ENCODE assay signal across 1 cellular context in the genomic region with DNA sequence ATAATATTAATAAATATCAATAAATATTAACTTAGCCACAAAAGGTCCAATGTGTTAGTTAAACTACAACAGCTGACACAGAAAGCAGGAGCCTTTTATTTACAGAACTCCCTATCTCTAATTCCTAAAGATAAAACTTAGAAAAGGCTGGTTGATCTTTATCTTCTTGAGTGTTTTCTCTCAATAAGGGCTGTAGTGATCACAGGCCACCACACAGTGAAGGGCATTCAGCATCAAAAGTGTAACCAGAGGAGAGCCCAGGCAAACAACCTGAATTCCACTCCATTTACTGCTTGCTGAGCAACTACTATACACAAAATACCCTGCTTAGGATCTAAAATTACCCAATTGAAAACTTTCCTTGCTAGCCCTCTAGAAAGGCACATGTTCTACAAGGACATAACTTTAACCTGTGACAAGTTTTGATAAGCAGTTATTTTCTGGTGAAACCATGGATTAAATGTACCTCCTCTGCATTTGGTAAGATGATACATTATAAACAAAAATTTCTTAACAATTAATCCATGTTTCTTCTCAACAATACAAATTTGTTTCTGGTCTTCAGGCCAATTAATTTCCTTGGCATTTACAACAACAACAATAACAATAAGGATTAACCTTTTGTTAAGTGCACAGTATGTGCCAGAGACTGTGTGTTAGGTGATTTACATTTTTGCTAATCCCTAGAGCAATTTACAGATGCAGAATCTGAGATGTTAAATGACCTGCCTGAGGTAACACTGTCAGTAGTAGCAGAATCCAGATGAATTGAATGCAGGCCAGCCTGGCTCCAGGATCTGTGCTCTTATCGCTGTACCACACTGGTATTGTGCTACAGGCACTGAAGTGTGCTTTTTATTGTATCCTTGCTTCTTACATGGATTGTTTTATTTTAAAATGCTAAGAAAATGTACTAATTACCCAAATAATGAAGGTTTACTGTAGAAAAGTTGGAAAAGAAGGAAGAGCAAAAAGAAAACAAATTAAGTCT.
TF ChIP-seq lines count a peak whose summit lies in the region.

No MANE protein-coding gene starts in this region.

TF ChIP-seq in HepG2, 621 proteins besides CTCF, POLR2A, EP300 and RAD21:
- TF ChIP-seq FOXA1 (IDR thresholded peaks at IDR 0.05) (no peak), FOXA1 (CRISPR knock-in tag; IDR thresholded peaks at IDR 0.05) (peak; percentile 25; the same call in 1 of the 2 replicates), SMARCE1 (IDR thresholded peaks at IDR 0.05; ENCODE audit: borderline replicate concordance) (no peak), ISL2 (CRISPR knock-in tag; IDR thresholded peaks at IDR 0.05) (peak; percentile 26; the same call in 1 of the 2 replicates), BCL6 (CRISPR knock-in tag; IDR thresholded peaks at IDR 0.05) (0 out of 2 replicates have a peak, but pooled peaks have one; percentile 13), HNRNPK (IDR thresholded peaks at IDR 0.05; ENCODE audit: low read depth, low read length, poor library complexity, severe bottlenecking) (no peak), HDAC6 (IDR thresholded peaks at IDR 0.05; ENCODE audit: low read depth, low read length) (no peak)
- TF ChIP-seq, protein P1, sequence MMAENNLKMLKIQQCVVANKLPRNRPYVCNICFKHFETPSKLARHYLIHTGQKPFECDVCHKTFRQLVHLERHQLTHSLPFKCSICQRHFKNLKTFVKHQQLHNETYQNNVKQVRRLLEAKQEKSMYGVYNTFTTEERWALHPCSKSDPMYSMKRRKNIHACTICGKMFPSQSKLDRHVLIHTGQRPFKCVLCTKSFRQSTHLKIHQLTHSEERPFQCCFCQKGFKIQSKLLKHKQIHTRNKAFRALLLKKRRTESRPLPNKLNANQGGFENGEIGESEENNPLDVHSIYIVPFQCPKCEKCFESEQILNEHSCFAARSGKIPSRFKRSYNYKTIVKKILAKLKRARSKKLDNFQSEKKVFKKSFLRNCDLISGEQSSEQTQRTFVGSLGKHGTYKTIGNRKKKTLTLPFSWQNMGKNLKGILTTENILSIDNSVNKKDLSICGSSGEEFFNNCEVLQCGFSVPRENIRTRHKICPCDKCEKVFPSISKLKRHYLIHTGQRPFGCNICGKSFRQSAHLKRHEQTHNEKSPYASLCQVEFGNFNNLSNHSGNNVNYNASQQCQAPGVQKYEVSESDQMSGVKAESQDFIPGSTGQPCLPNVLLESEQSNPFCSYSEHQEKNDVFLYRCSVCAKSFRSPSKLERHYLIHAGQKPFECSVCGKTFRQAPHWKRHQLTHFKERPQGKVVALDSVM (CRISPR knock-in tag; IDR thresholded peaks at IDR 0.05), result no peak
